In genomic region chr17:68015081-68015723, GRCh38 we compare ENCODE assay signal across 21 cellular contexts.
"Had no signal": no experiment of that assay in that cellular context is flagged by ENCODE, and none has a peak within 500 bp of the region (broad histone marks: within the 10 kb centered on the region; RNA-seq: fewer than 3 reads in every experiment).

No MANE protein-coding gene starts in this region.

- H3K27ac ChIP-seq: breast epithelium, Peyer's patch, RWPE1, SJSA1 had no signal

- H3K9me3 ChIP-seq: breast epithelium, Peyer's patch, SJSA1 had no signal

- H3K27ac Mint-ChIP-seq: activated CD8-positive, alpha-beta T cell treated with anti-CD3 and anti-CD28 coated beads, Interleukin-2, amount 10 ng/mL, durations not matched to agents 7 days and 5 days; activated naive CD4-positive, alpha-beta T cell treated with anti-CD3 and anti-CD28 coated beads, Interleukin-2, amount 50 U/mL, for 24 hours; T-helper 1 cell treated with Interleukin-12 subunit alpha and Interleukin-12 subunit beta and Interleukin-4 antibody, amounts not matched to agents 30 μg/mL and 1 μg/mL, for 36 hours had no signal

- H3K9me3 Mint-ChIP-seq: activated naive CD4-positive, alpha-beta T cell treated with anti-CD3 and anti-CD28 coated beads, Interleukin-2, amount 50 U/mL, for 24 hours; T-helper 1 cell treated with Interleukin-12 subunit alpha and Interleukin-12 subunit beta and Interleukin-4 antibody, amounts not matched to agents 30 μg/mL and 1 μg/mL, for 36 hours had no signal

- H3K4me3 ChIP-seq: breast epithelium, Peyer's patch, SJSA1 had no signal

- H3K4me3 Mint-ChIP-seq: activated CD8-positive, alpha-beta T cell treated with anti-CD3 and anti-CD28 coated beads, Interleukin-2, amount 10 ng/mL, durations not matched to agents 7 days and 5 days; activated naive CD4-positive, alpha-beta T cell treated with anti-CD3 and anti-CD28 coated beads, Interleukin-2, amount 50 U/mL, for 24 hours; T-helper 1 cell treated with Interleukin-12 subunit alpha and Interleukin-12 subunit beta and Interleukin-4 antibody, amounts not matched to agents 30 μg/mL and 1 μg/mL, for 36 hours had no signal

- H3K36me3 ChIP-seq: breast epithelium, Peyer's patch, SJSA1 had no signal

- H3K36me3 Mint-ChIP-seq: activated naive CD4-positive, alpha-beta T cell treated with anti-CD3 and anti-CD28 coated beads, Interleukin-2, amount 50 U/mL, for 24 hours had no signal

- H3K4me1 ChIP-seq: breast epithelium, Peyer's patch had no signal

- ATAC-seq: activated CD4-positive, CD25-positive, alpha-beta regulatory T cell treated with anti-CD3 and anti-CD28 coated beads, Interleukin-2, amount 50 U/mL, for 24 hours; activated CD8-positive, alpha-beta T cell treated with anti-CD3 and anti-CD28 coated beads, Interleukin-2, amount 10 ng/mL, durations not matched to agents 7 days and 5 days; SK-N-SH treated with all-trans-retinoic acid at 6 μM for 48 hours had no signal

- DNase-seq: activated CD4-positive, alpha-beta T cell treated with anti-CD3 and anti-CD28 coated beads for 4 hours; activated CD8-positive, alpha-beta memory T cell treated with anti-CD3 and anti-CD28 coated beads, Interleukin-2, amount 50 U/mL, for 48 hours; activated CD8-positive, alpha-beta T cell treated with anti-CD3 and anti-CD28 coated beads, Interleukin-2, amount 10 ng/mL, durations not matched to agents 7 days and 5 days; activated T-cell treated with anti-CD3 and anti-CD28 coated beads, Interleukin-2, amount 50 U/mL, for 1 hour; aorta; KBM-7; NCI-H1105 treated with DMSO at 0.1 percent for 48 hours; NCI-H1436 treated with DMSO at 0.1 percent for 48 hours; NCI-H187; NCI-H2081; NCI-H510A treated with DMSO at 0.1 percent for 48 hours; NK-92 treated with Interleukin-12 subunit alpha and Interleukin-12 subunit beta, amount 100 ng/mL, for 24 hours; Peyer's patch; SHP77 had no signal

- H3K27me3 ChIP-seq: breast epithelium, Peyer's patch, SJSA1 had no signal
